Comparison of ENCODE assay signal across 29 cellular contexts in the genomic region with DNA sequence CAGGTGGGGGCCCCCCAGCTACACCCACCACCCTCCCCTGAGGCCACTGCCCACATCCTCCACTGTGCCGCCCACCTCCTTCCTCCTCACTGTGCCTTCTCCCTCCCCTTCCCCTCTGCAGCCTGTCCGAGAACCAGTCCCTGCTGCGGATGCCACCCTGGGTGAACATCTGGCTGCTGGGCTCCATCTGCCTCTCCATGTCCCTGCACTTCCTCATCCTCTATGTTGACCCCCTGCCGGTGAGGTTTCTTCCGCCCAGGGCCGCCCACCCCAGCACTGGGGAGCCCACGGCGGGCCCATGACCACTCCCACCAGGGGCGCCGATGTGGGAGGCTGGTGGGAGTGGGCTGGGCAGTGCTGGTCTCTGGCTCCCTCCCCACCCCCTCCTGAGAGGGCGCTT. TPM values are rescaled to one million over a fixed set of nuclear protein-coding genes. Genes with fewer than 3 reads are reported as not detected.
A peak's percentile ranks its signal among the peaks of the same experiment; 100 is the strongest.
DNase-seq lines count a peak whose midpoint lies in the region; ATAC-seq, FAIRE-seq and TF ChIP-seq lines count a peak whose summit lies in the region.
"Had no signal": no experiment of that assay in that cellular context is flagged by ENCODE, and none has a peak within 500 bp of the region (broad histone marks: within the 10 kb centered on the region; RNA-seq: fewer than 3 reads in every experiment).

No MANE protein-coding gene starts in this region.

- peak overlapping the region in 1 of 2 donors; percentile 60 for H3K4me3 Mint-ChIP-seq in stimulated activated naive B cell treated with anti-CD40 and anti-IgM and Interleukin-4, amounts not matched to agents 10 μg/mL and 1 μg/mL and 100 μg/mL, for 72 hours
- H3K4me3 Mint-ChIP-seq: activated CD4-positive, alpha-beta memory T cell treated with anti-CD3 and anti-CD28 coated beads, Interleukin-2, amount 10 ng/mL, durations not matched to agents 7 days and 5 days; activated naive CD4-positive, alpha-beta T cell treated with anti-CD3 and anti-CD28 coated beads, Interleukin-2, amount 10 ng/mL, durations not matched to agents 7 days and 5 days; nephron; type B pancreatic cell had no signal

- peak overlapping the region; percentile 31 for H3K27ac Mint-ChIP-seq in stimulated activated naive B cell treated with anti-CD40 and anti-IgM and Interleukin-4, amounts not matched to agents 10 μg/mL and 1 μg/mL and 100 μg/mL, for 72 hours
- H3K27ac Mint-ChIP-seq: activated CD4-positive, alpha-beta memory T cell treated with anti-CD3 and anti-CD28 coated beads, Interleukin-2, amount 10 ng/mL, durations not matched to agents 7 days and 5 days; activated naive CD4-positive, alpha-beta T cell treated with anti-CD3 and anti-CD28 coated beads, Interleukin-2, amount 10 ng/mL, durations not matched to agents 7 days and 5 days; nephron; type B pancreatic cell had no signal

- peak; percentile 65 for FAIRE-seq in GM12891 (lab: Jason Lieb, UNC)
- FAIRE-seq: frontal cortex, GM19239, H1, kidney had no signal

- peak; percentile 14 for ATAC-seq in left lobe of liver
- ATAC-seq in stimulated activated naive B cell treated with anti-CD40 and anti-IgM and Interleukin-4, amounts not matched to agents 10 μg/mL and 1 μg/mL and 100 μg/mL, for 72 hours (replicated peaks), result peak; percentile 53 to 57

- DNase-seq in GM12891 (ENCODE audit: insufficient read length, low spot score) (no peak), NCI-H69 (lab: John Stamatoyannopoulos, UW) (peak; percentile 59), left lobe of liver (ENCODE audit: low spot score) (no peak), SW480 (ENCODE audit: low spot score) (no peak), NCI-H345 treated with DMSO at 0.1 percent for 48 hours (lab: John Stamatoyannopoulos, UW; ENCODE audit: unreplicated experiment) (no peak), COLO829 (ENCODE audit: low spot score) (no peak)
- DNase-seq in stimulated activated naive B cell treated with anti-CD40 and anti-IgM and Interleukin-4, amounts not matched to agents 10 μg/mL and 1 μg/mL and 100 μg/mL, for 72 hours, result no peak
- DNase-seq: activated CD4-positive, alpha-beta memory T cell treated with anti-CD3 and anti-CD28 coated beads, Interleukin-2, amount 10 ng/mL, durations not matched to agents 7 days and 5 days; activated CD4-positive, CD25-positive, alpha-beta regulatory T cell; activated naive CD4-positive, alpha-beta T cell treated with anti-CD3 and anti-CD28 coated beads, Interleukin-2, amount 10 ng/mL, durations not matched to agents 7 days and 5 days; activated T-cell treated with anti-CD3 and anti-CD28 coated beads, Interleukin-2, amount 50 U/mL, for 1 hour; BE2C; Calu3; central memory CD4-positive, alpha-beta T cell; erythroblast; KBM-7; kidney; mesendoderm; NCI-H187; NCI-H446 treated with DMSO at 0.1 percent for 48 hours; stomach; T-helper 9 cell had no signal

- no peaks in the 10 kb centered on the region for H3K9me3 Mint-ChIP-seq in stimulated activated naive B cell treated with anti-CD40 and anti-IgM and Interleukin-4, amounts not matched to agents 10 μg/mL and 1 μg/mL and 100 μg/mL, for 72 hours
- H3K9me3 Mint-ChIP-seq: activated CD4-positive, alpha-beta memory T cell treated with anti-CD3 and anti-CD28 coated beads, Interleukin-2, amount 10 ng/mL, durations not matched to agents 7 days and 5 days; activated naive CD4-positive, alpha-beta T cell treated with anti-CD3 and anti-CD28 coated beads, Interleukin-2, amount 10 ng/mL, durations not matched to agents 7 days and 5 days; nephron; type B pancreatic cell had no signal

- peaks cover 19 to 32% of the 10 kb centered on the region in 2 donors for H3K36me3 Mint-ChIP-seq in stimulated activated naive B cell treated with anti-CD40 and anti-IgM and Interleukin-4, amounts not matched to agents 10 μg/mL and 1 μg/mL and 100 μg/mL, for 72 hours
- H3K36me3 Mint-ChIP-seq: type B pancreatic cell had no signal

- TF ChIP-seq POLR2A in GM12891 (IDR thresholded peaks at IDR 0.05; ENCODE audit: low read depth, low read length), result no peak

- no peaks in the 10 kb centered on the region for H3K27me3 Mint-ChIP-seq in stimulated activated naive B cell treated with anti-CD40 and anti-IgM and Interleukin-4, amounts not matched to agents 10 μg/mL and 1 μg/mL and 100 μg/mL, for 72 hours
- H3K27me3 Mint-ChIP-seq: activated CD4-positive, alpha-beta memory T cell treated with anti-CD3 and anti-CD28 coated beads, Interleukin-2, amount 10 ng/mL, durations not matched to agents 7 days and 5 days; activated naive CD4-positive, alpha-beta T cell treated with anti-CD3 and anti-CD28 coated beads, Interleukin-2, amount 10 ng/mL, durations not matched to agents 7 days and 5 days; type B pancreatic cell had no signal

- H3K4me1 Mint-ChIP-seq in stimulated activated naive B cell treated with anti-CD40 and anti-IgM and Interleukin-4, amounts not matched to agents 10 μg/mL and 1 μg/mL and 100 μg/mL, for 72 hours, result peaks cover 20 to 33% of the 10 kb centered on the region in 2 donors
- H3K4me1 Mint-ChIP-seq: activated CD4-positive, alpha-beta memory T cell treated with anti-CD3 and anti-CD28 coated beads, Interleukin-2, amount 10 ng/mL, durations not matched to agents 7 days and 5 days; nephron had no signal

TF ChIP-seq in GM12891, 5 proteins besides CTCF, POLR2A, EP300 and RAD21:
- 0 out of 2 replicates have a peak, but pooled peaks have one; percentile 12 for TF ChIP-seq SPI1 (IDR thresholded peaks at IDR 0.05; ENCODE audit: low read depth, low read length)
- no peak for TF ChIP-seq TAF1 (IDR thresholded peaks at IDR 0.05; ENCODE audit: low read depth, low read length)

RNA-seq across cellular contexts. Expression of a gene that starts 22.1 kb away (rescaled TPM):
- polyA plus RNA-seq in GM12891 (2012; ENCODE audit: low read depth, missing spikeins), result 21.0 TPM
- total RNA-seq in left lobe of liver, result 6.8 TPM

RNA-seq across cellular contexts. Expression of a gene that starts 24.6 kb away (rescaled TPM):
- 1.6 TPM for polyA plus RNA-seq in GM12891 (2012; ENCODE audit: low read depth, missing spikeins)
- 1.4 TPM for total RNA-seq in left lobe of liver
- total RNA-seq: ascending aorta, frontal cortex had no signal

RNA-seq across cellular contexts. Expression of a gene that starts 28.9 kb away (rescaled TPM):
- 58.8 TPM for polyA plus RNA-seq in GM12891 (2012; ENCODE audit: low read depth, missing spikeins)
- not detected for total RNA-seq in left lobe of liver
- total RNA-seq: activated CD4-positive, alpha-beta memory T cell treated with anti-CD3 and anti-CD28 coated beads, Interleukin-2, amount 10 ng/mL, durations not matched to agents 7 days and 5 days; ascending aorta; Calu3; SJSA1 had no signal

RNA-seq across cellular contexts. Expression of a gene that starts 39.3 kb away (rescaled TPM):
- polyA plus RNA-seq in GM12891 (2012; ENCODE audit: low read depth, missing spikeins), result 26.7 TPM
- total RNA-seq in left lobe of liver, result 30.8 TPM

RNA-seq across cellular contexts. Expression of a gene that starts 47.8 kb away (rescaled TPM):
- 27.3 TPM for polyA plus RNA-seq in GM12891 (2012; ENCODE audit: low read depth, missing spikeins)
- total RNA-seq in left lobe of liver, result 15.2 TPM
